Comparison of ENCODE assay signal across 24 cellular contexts in genomic region chr6:126076992-126077664, GRCh38.
A peak's percentile ranks its signal among the peaks of the same experiment; 100 is the strongest.
DNase-seq lines count a peak whose midpoint lies in the region; ATAC-seq and TF ChIP-seq lines count a peak whose summit lies in the region.
"Had no signal": no experiment of that assay in that cellular context is flagged by ENCODE, and none has a peak within 500 bp of the region (broad histone marks: within the 10 kb centered on the region; RNA-seq: fewer than 3 reads in every experiment).

No MANE protein-coding gene starts in this region.

- CTCF ChIA-PET in BJ (lab: Yijun Ruan, JAX) = no interaction called here

- no peaks in the 10 kb centered on the region for H3K4me1 ChIP-seq in gastroesophageal sphincter
- H3K4me1 ChIP-seq: SJCRH30 had no signal

- H3K27me3 Mint-ChIP-seq in immature natural killer cell (ENCODE audit: low read depth in 3 of 3) = peaks cover 0 to 2% (median 0%) of the 10 kb centered on the region in 3 donors
- H3K27me3 Mint-ChIP-seq: memory B cell had no signal

- TF ChIP-seq POLR2A in gastroesophageal sphincter (IDR thresholded peaks at IDR 0.05) = no peak

- TF ChIP-seq CTCF in BJ (IDR thresholded peaks at IDR 0.05; ENCODE audit: insufficient read depth, low read depth, low read length) (no peak), gastroesophageal sphincter (IDR thresholded peaks at IDR 0.05) (no peak)

- WGBS in gastroesophageal sphincter (ENCODE audit: low coverage in 1 of 2), 2 donors = 46 to 51% methylated on average over 3 of the region's 3 CpGs

- no peak overlapping the region for H3K4me3 ChIP-seq in BJ (ENCODE audit: low read depth, low read length)
- no peak overlapping the region for H3K4me3 ChIP-seq in gastroesophageal sphincter
- H3K4me3 ChIP-seq: body of pancreas, GM12878, SJCRH30, skin epidermis had no signal

- H3K9me3 ChIP-seq in gastroesophageal sphincter = no peaks in the 10 kb centered on the region
- H3K9me3 ChIP-seq: body of pancreas, SJCRH30 had no signal

- H3K36me3 Mint-ChIP-seq in immature natural killer cell = peaks cover 0 to 23% (median 14%) of the 10 kb centered on the region in 3 donors

- POLR2A ChIA-PET in BJ (lab: Charles Lee) = no interaction called here

- no peaks in the 10 kb centered on the region for H3K36me3 ChIP-seq in BJ (ENCODE audit: control insufficient read depth, insufficient read depth, low read length)
- H3K36me3 ChIP-seq in gastroesophageal sphincter = peaks cover 0 to 8% of the 10 kb centered on the region in 2 donors
- H3K36me3 ChIP-seq: SJCRH30 had no signal

- TF ChIP-seq EP300 in gastroesophageal sphincter (IDR thresholded peaks at IDR 0.05) = no peak

- peak overlapping the region in 3 of 4 donors; percentile 33 to 64 (median 49) for H3K27ac ChIP-seq in gastroesophageal sphincter
- H3K27ac ChIP-seq: body of pancreas, SJCRH30 had no signal

- ATAC-seq in gastroesophageal sphincter (peak; percentile 85), sciatic nerve (peak; percentile 88), HG03520 (IDR thresholded peaks at IDR 0.05; ENCODE audit: unreplicated experiment) (no peak)
- ATAC-seq: activated CD8-positive, alpha-beta T cell treated with anti-CD3 and anti-CD28 coated beads, Interleukin-2, amount 10 ng/mL, durations not matched to agents 7 days and 5 days; body of pancreas; GM12878; HCT116 had no signal

- peak; percentile 3 for DNase-seq in BJ (ENCODE audit: low read depth)
- DNase-seq in amniotic epithelial cell (ENCODE audit: low read depth) = peak; percentile 46
- no peak for DNase-seq in sciatic nerve (ENCODE audit: low spot score)
- no peak for DNase-seq in immature natural killer cell
- DNase-seq in AML-193 (lab: John Stamatoyannopoulos, UW) = no peak
- DNase-seq in NCI-H345 treated with DMSO at 0.1 percent for 48 hours (lab: John Stamatoyannopoulos, UW; ENCODE audit: unreplicated experiment) = no peak
- DNase-seq: activated CD8-positive, alpha-beta T cell treated with anti-CD3 and anti-CD28 coated beads, Interleukin-2, amount 10 ng/mL, durations not matched to agents 7 days and 5 days; activated effector memory CD4-positive, alpha-beta T cell treated with anti-CD3 and anti-CD28 coated beads, Interleukin-2, amount 50 U/mL, for 16 hours; activated T-cell treated with anti-CD3 and anti-CD28 coated beads for 4 hours; body of pancreas; KBM-7; NCI-H1694; NCI-H2171 treated with DMSO at 0.1 percent for 48 hours; NCI-H526; nucleus accumbens; SJCRH30; T-helper 1 cell had no signal

- H3K27ac Mint-ChIP-seq in immature natural killer cell = no peak overlapping the region
- H3K27ac Mint-ChIP-seq: activated CD8-positive, alpha-beta T cell treated with anti-CD3 and anti-CD28 coated beads, Interleukin-2, amount 10 ng/mL, durations not matched to agents 7 days and 5 days; memory B cell had no signal

- no peaks in the 10 kb centered on the region for H3K27me3 ChIP-seq in BJ (ENCODE audit: control insufficient read depth, insufficient read depth, low read length)
- no peaks in the 10 kb centered on the region for H3K27me3 ChIP-seq in gastroesophageal sphincter
- H3K27me3 ChIP-seq: body of pancreas, SJCRH30 had no signal

- H3K4me3 Mint-ChIP-seq in immature natural killer cell = no peak overlapping the region
- H3K4me3 Mint-ChIP-seq: activated CD8-positive, alpha-beta T cell treated with anti-CD3 and anti-CD28 coated beads, Interleukin-2, amount 10 ng/mL, durations not matched to agents 7 days and 5 days; CD14-positive monocyte; memory B cell had no signal

- no peaks in the 10 kb centered on the region for H3K9me3 Mint-ChIP-seq in immature natural killer cell
- H3K9me3 Mint-ChIP-seq: memory B cell had no signal

- intact Hi-C loops in sciatic nerve (cut with DNase I) = no loop called here

- H3K4me1 Mint-ChIP-seq in immature natural killer cell = no peaks in the 10 kb centered on the region
- H3K4me1 Mint-ChIP-seq: CD14-positive monocyte, memory B cell had no signal

Comparison
In these comparisons a context has a peak if more than half of its experiments do, and no peak if none do; other contexts are left out.
1. DNase-seq: peak in BJ (single experiment) and amniotic epithelial cell (single experiment); none in sciatic nerve (single experiment), immature natural killer cell (0 of 3), AML-193 (0 of 2) and NCI-H345 treated with DMSO at 0.1 percent for 48 hours (single experiment).